In genomic region chr13:95002126-95002525, GRCh38 we compare ENCODE assay signal across 20 cellular contexts.
DNase-seq lines count a peak whose midpoint lies in the region; ATAC-seq and TF ChIP-seq lines count a peak whose summit lies in the region.
"Had no signal": no experiment of that assay in that cellular context is flagged by ENCODE, and none has a peak within 500 bp of the region (broad histone marks: within the 10 kb centered on the region; RNA-seq: fewer than 3 reads in every experiment).

No MANE protein-coding gene starts in this region.

- DNase-seq in COLO668 (lab: John Stamatoyannopoulos, UW; ENCODE audit: unreplicated experiment), result peak; percentile 40
- peak; percentile 9 for DNase-seq in ELF-1 (ENCODE audit: low read depth, low spot score)
- peak; percentile 9 for DNase-seq in NCI-H510A treated with DMSO at 0.1 percent for 48 hours (lab: John Stamatoyannopoulos, UW)
- DNase-seq in glutamatergic neuron, result no peak
- no peak for DNase-seq in cerebellar cortex (ENCODE audit: low spot score)
- DNase-seq in NCI-H2081 treated with DMSO at 0.1 percent for 48 hours (lab: John Stamatoyannopoulos, UW), result no peak
- DNase-seq: activated CD8-positive, alpha-beta T cell treated with anti-CD3 and anti-CD28 coated beads for 36 hours; activated effector memory CD4-positive, alpha-beta T cell treated with anti-CD3 and anti-CD28 coated beads, Interleukin-2, amount 50 U/mL, for 16 hours; activated T-cell treated with anti-CD3 and anti-CD28 coated beads for 4 hours; GM23248; NCI-H1048; NCI-H2107; NCI-H69; occipital lobe; RPMI8226; stimulated activated naive CD4-positive, alpha-beta T cell treated with Interleukin-2 at 50 U/mL for 16 hours had no signal

- no peak overlapping the region for H3K27ac Mint-ChIP-seq in glutamatergic neuron (ENCODE audit: unreplicated experiment)
- H3K27ac Mint-ChIP-seq: activated CD8-positive, alpha-beta T cell treated with anti-CD3 and anti-CD28 coated beads for 36 hours; CD14-positive monocyte; memory B cell had no signal

- no peak for ATAC-seq in HG02588 (IDR thresholded peaks at IDR 0.05; ENCODE audit: unreplicated experiment)
- ATAC-seq: activated CD8-positive, alpha-beta T cell treated with anti-CD3 and anti-CD28 coated beads for 36 hours had no signal

- H3K4me1 Mint-ChIP-seq in glutamatergic neuron (ENCODE audit: low read depth, unreplicated experiment), result peaks cover 3% of the 10 kb centered on the region
- H3K4me1 Mint-ChIP-seq: CD14-positive monocyte; central memory CD8-positive, alpha-beta T cell; memory B cell had no signal

- H3K36me3 Mint-ChIP-seq in glutamatergic neuron (ENCODE audit: unreplicated experiment), result no peaks in the 10 kb centered on the region
- H3K36me3 Mint-ChIP-seq: CD14-positive monocyte, memory B cell had no signal

- peaks cover 1% of the 10 kb centered on the region for H3K9me3 Mint-ChIP-seq in glutamatergic neuron (ENCODE audit: unreplicated experiment)
- H3K9me3 Mint-ChIP-seq: activated CD8-positive, alpha-beta T cell treated with anti-CD3 and anti-CD28 coated beads for 36 hours; central memory CD8-positive, alpha-beta T cell; memory B cell had no signal

- peak overlapping the region; percentile 40 for H3K4me3 Mint-ChIP-seq in glutamatergic neuron (ENCODE audit: unreplicated experiment)
- H3K4me3 Mint-ChIP-seq: activated CD8-positive, alpha-beta T cell treated with anti-CD3 and anti-CD28 coated beads for 36 hours; central memory CD8-positive, alpha-beta T cell; memory B cell had no signal

- no peak for TF ChIP-seq CTCF in glutamatergic neuron (IDR thresholded peaks at IDR 0.05; ENCODE audit: partially characterized antibody, unreplicated experiment)

- H3K27me3 Mint-ChIP-seq in glutamatergic neuron (ENCODE audit: unreplicated experiment), result no peaks in the 10 kb centered on the region

Comparison
In these comparisons a context has a peak if more than half of its experiments do, and no peak if none do; other contexts are left out.
1. DNase-seq: peak in COLO668 (single experiment), ELF-1 (single experiment) and NCI-H510A treated with DMSO at 0.1 percent for 48 hours (single experiment); none in glutamatergic neuron (single experiment), cerebellar cortex (single experiment) and NCI-H2081 treated with DMSO at 0.1 percent for 48 hours (single experiment).